ENCODE assay signal across 8 cellular contexts in genomic region chr5:64811050-64811640, GRCh38. TPM values are rescaled to one million over a fixed set of nuclear protein-coding genes. Genes with fewer than 3 reads are reported as not detected.
DNase-seq lines count a peak whose midpoint lies in the region; ATAC-seq and TF ChIP-seq lines count a peak whose summit lies in the region.

No MANE protein-coding gene starts in this region.

- no peak for TF ChIP-seq POLR2A in sigmoid colon (IDR thresholded peaks at IDR 0.05)

- intact Hi-C loops in heart right ventricle (cut with DNase I) (loop anchor here (1.0 to 10.0 kb wide), 13 partner anchors 134 to 674 kb away; partner anchors contain the start of gene ADAMTS6 (in 4 of the 10)), sigmoid colon (cut with DNase I) (loop anchor here (2.0 to 10.0 kb wide), 4 partner anchors 144 to 672 kb away; no protein-coding TSS in a partner anchor)

- TF ChIP-seq EP300 in sigmoid colon (IDR thresholded peaks at IDR 0.05) = no peak

- H3K4me3 ChIP-seq in WI38 (ENCODE audit: low read depth, low read length) (no peak overlapping the region), heart right ventricle (no peak overlapping the region), sigmoid colon (no peak overlapping the region)

- 71 to 77% methylated on average over 1 of the region's 1 CpG for WGBS in heart right ventricle, 2 donors
- 94 to 96% methylated on average over 1 of the region's 1 CpG for WGBS in sigmoid colon, 2 donors

- H3K36me3 ChIP-seq in heart right ventricle (peaks cover 0 to 43% (median 0%) of the 10 kb centered on the region in 9 donors), sigmoid colon (peaks cover 0 to 27% (median 0%) of the 10 kb centered on the region in 4 donors)

- ATAC-seq in GM21515 (IDR thresholded peaks at IDR 0.05; ENCODE audit: unreplicated experiment) (peak; percentile 46), heart right ventricle (peak in 4 of 8 donors; percentile 28 to 61 (median 35)), HG03045 (IDR thresholded peaks at IDR 0.05; ENCODE audit: unreplicated experiment) (no peak), HG02973 (IDR thresholded peaks at IDR 0.05; ENCODE audit: unreplicated experiment) (no peak)

- peaks cover 0 to 18% (median 5%) of the 10 kb centered on the region in 9 donors for H3K4me1 ChIP-seq in heart right ventricle
- peaks cover 0 to 6% (median 0%) of the 10 kb centered on the region in 4 donors for H3K4me1 ChIP-seq in sigmoid colon

- peaks cover 0 to 4% (median 0%) of the 10 kb centered on the region in 11 donors for H3K9me3 ChIP-seq in heart right ventricle
- H3K9me3 ChIP-seq in sigmoid colon = no peaks in the 10 kb centered on the region

- no peak overlapping the region for H3K27ac ChIP-seq in heart right ventricle
- no peak overlapping the region for H3K27ac ChIP-seq in sigmoid colon

- DNase-seq in DMS 273 treated with DMSO at 0.1 percent for 48 hours (lab: John Stamatoyannopoulos, UW) (peak; percentile 17), NCI-H1694 (lab: John Stamatoyannopoulos, UW) (peak; percentile 4), heart right ventricle (peak in 1 of 2 donors; percentile 11), sigmoid colon (no peak)

- H3K27me3 ChIP-seq in heart right ventricle (no peaks in the 10 kb centered on the region), sigmoid colon (no peaks in the 10 kb centered on the region)

- TF ChIP-seq CTCF in WI38 (IDR thresholded peaks at IDR 0.05; ENCODE audit: low read depth, low read length) (peak; percentile 41; the same call in 1 of the 2 replicates), heart right ventricle (IDR thresholded peaks at IDR 0.05) (peak; percentile 52 to 85 (median 74)), sigmoid colon (IDR thresholded peaks at IDR 0.05) (peak; percentile 39 to 58 (median 50))

RNA-seq across cellular contexts. Expression of gene CWC27, which starts 42.4 kb away (rescaled TPM):
- 10 to 100 TPM; 19.3 to 32.1 (median 23.5) TPM for total RNA-seq in heart right ventricle
- polyA plus RNA-seq in heart right ventricle = 10 to 100 TPM; 18.7 to 25.2 TPM
- total RNA-seq in sigmoid colon = 10 to 100 TPM; 18.9 to 27.7 (median 19.7) TPM
- 10 to 100 TPM; 11.3 to 16.8 (median 15.0) TPM for polyA plus RNA-seq in sigmoid colon

RNA-seq across cellular contexts. Expression of gene SREK1IP1, which starts 42.7 kb away (rescaled TPM):
- total RNA-seq in heart right ventricle (10 to 100 TPM in 9 of 10 donors, 1 to 10 TPM in 1; 8.0 to 17.3 (median 12.5) TPM), sigmoid colon (10 to 100 TPM; 12.3 to 20.8 (median 14.0) TPM)
- polyA plus RNA-seq in heart right ventricle (10 to 100 TPM in 1 of 2 donors, 1 to 10 TPM in 1; 5.5 to 25.9 TPM), sigmoid colon (10 to 100 TPM in 2 of 3 donors, 1 to 10 TPM in 1; 4.2 to 13.6 (median 11.5) TPM)
